ENCODE assay signal across 1 cellular context in the genomic region with DNA sequence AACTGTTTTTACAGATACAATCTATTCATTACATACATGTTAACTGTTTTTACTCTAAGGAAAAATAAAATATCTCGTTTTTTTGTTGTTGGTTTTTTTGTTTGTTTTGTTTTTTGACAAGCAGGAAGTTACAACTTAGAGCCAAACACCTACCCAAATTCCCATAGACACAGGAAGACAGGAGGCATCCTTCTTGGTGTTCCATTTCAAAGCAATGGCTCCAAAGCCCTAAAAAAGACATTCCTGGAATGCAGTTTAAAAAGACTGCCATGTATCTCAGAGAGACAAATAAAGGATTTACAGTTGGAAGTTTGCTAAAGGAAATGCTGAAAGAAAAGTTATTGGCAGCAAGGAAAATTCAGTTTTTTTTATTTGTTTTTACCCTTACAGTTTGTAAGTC.
TF ChIP-seq lines count a peak whose summit lies in the region.

No MANE protein-coding gene starts in this region.

TF ChIP-seq in K562, 482 proteins besides CTCF, POLR2A, EP300 and RAD21 (continued from another document):
- TF ChIP-seq ZNF407 (IDR thresholded peaks at IDR 0.05; ENCODE audit: low read depth), result no peak
TF ChIP-seq in K562: peak in this region for 0.
